Comparison of ENCODE assay signal across 8 cellular contexts in genomic region chr2:38462121-38462634, GRCh38.
DNase-seq lines count a peak whose midpoint lies in the region; ATAC-seq and TF ChIP-seq lines count a peak whose summit lies in the region.

No MANE protein-coding gene starts in this region.

- intact Hi-C loops in activated CD4-positive, alpha-beta memory T cell treated with anti-CD3 and anti-CD28 coated beads for 36 hours (cut with micrococcal nuclease), result loop anchor here (1.0 to 5.0 kb wide), 5 partner anchors 12 to 147 kb away; partner anchors contain the start of gene ATL2
- intact Hi-C loops in CD4-positive, alpha-beta T cell (cut with DNase I, micrococcal nuclease), result loop anchor here in 1 of 2 experiments (10.0 kb wide), 1 partner anchor 87 kb away; the partner anchor contains the start of gene ATL2

- no peaks in the 10 kb centered on the region for H3K9me3 ChIP-seq in CD4-positive, alpha-beta T cell (ENCODE audit: control insufficient read depth, low read length)

- peaks cover 9% of the 10 kb centered on the region for H3K4me1 Mint-ChIP-seq in activated CD4-positive, alpha-beta memory T cell treated with anti-CD3 and anti-CD28 coated beads for 36 hours (ENCODE audit: low read depth)
- H3K4me1 Mint-ChIP-seq in activated CD4-positive, alpha-beta memory T cell treated with anti-CD3 and anti-CD28 coated beads, Interleukin-2, amount 10 ng/mL, durations not matched to agents 7 days and 5 days, result peaks cover 7% of the 10 kb centered on the region
- peaks cover 8% of the 10 kb centered on the region for H3K4me1 Mint-ChIP-seq in activated T-cell treated with anti-CD3 and anti-CD28 coated beads, Interleukin-2, amount 50 U/mL, for 4 hours (ENCODE audit: low read depth)
- peaks cover 18% of the 10 kb centered on the region for H3K4me1 Mint-ChIP-seq in stimulated activated naive CD8-positive, alpha-beta T cell treated with anti-CD3 and anti-CD28 coated beads, Interleukin-15, amount 100 ng/mL, for 72 hours
- H3K4me1 Mint-ChIP-seq in CD4-positive, alpha-beta T cell (ENCODE audit: low read depth), result no peaks in the 10 kb centered on the region

- no peaks in the 10 kb centered on the region for H3K27me3 ChIP-seq in CD4-positive, alpha-beta T cell (ENCODE audit: control insufficient read depth, insufficient read depth, low read length)

- H3K27me3 Mint-ChIP-seq in activated CD4-positive, alpha-beta memory T cell treated with anti-CD3 and anti-CD28 coated beads for 36 hours, result peaks cover 11% of the 10 kb centered on the region
- peaks cover 14% of the 10 kb centered on the region for H3K27me3 Mint-ChIP-seq in activated CD4-positive, alpha-beta memory T cell treated with anti-CD3 and anti-CD28 coated beads, Interleukin-2, amount 10 ng/mL, durations not matched to agents 7 days and 5 days
- peaks cover 11% of the 10 kb centered on the region for H3K27me3 Mint-ChIP-seq in activated T-cell treated with anti-CD3 and anti-CD28 coated beads, Interleukin-2, amount 50 U/mL, for 4 hours (ENCODE audit: low read depth)
- peaks cover 24% of the 10 kb centered on the region for H3K27me3 Mint-ChIP-seq in stimulated activated naive CD8-positive, alpha-beta T cell treated with anti-CD3 and anti-CD28 coated beads, Interleukin-15, amount 100 ng/mL, for 72 hours
- no peaks in the 10 kb centered on the region for H3K27me3 Mint-ChIP-seq in CD4-positive, alpha-beta T cell

- no peak overlapping the region for H3K27ac ChIP-seq in CD4-positive, alpha-beta T cell (ENCODE audit: low read depth, low read length)

- H3K27ac Mint-ChIP-seq in activated CD4-positive, alpha-beta memory T cell treated with anti-CD3 and anti-CD28 coated beads for 36 hours, result no peak overlapping the region
- no peak overlapping the region for H3K27ac Mint-ChIP-seq in activated CD4-positive, alpha-beta memory T cell treated with anti-CD3 and anti-CD28 coated beads, Interleukin-2, amount 10 ng/mL, durations not matched to agents 7 days and 5 days
- peak overlapping the region in 1 of 2 donors; percentile 79 for H3K27ac Mint-ChIP-seq in stimulated activated naive CD8-positive, alpha-beta T cell treated with anti-CD3 and anti-CD28 coated beads, Interleukin-15, amount 100 ng/mL, for 72 hours
- no peak overlapping the region for H3K27ac Mint-ChIP-seq in CD4-positive, alpha-beta T cell

- peak; percentile 96 to 98 for ATAC-seq in activated T-cell treated with anti-CD3 and anti-CD28 coated beads, Interleukin-2, amount 50 U/mL, for 4 hours
- peak; percentile 89 for ATAC-seq in stimulated activated naive CD8-positive, alpha-beta T cell treated with anti-CD3 and anti-CD28 coated beads, Interleukin-15, amount 100 ng/mL, for 72 hours
- ATAC-seq in CD4-positive, alpha-beta T cell (ENCODE audit: poor library complexity), result no peak

- no peaks in the 10 kb centered on the region for H3K36me3 Mint-ChIP-seq in activated CD4-positive, alpha-beta memory T cell treated with anti-CD3 and anti-CD28 coated beads for 36 hours
- H3K36me3 Mint-ChIP-seq in activated CD4-positive, alpha-beta memory T cell treated with anti-CD3 and anti-CD28 coated beads, Interleukin-2, amount 10 ng/mL, durations not matched to agents 7 days and 5 days (ENCODE audit: low read depth), result no peaks in the 10 kb centered on the region
- H3K36me3 Mint-ChIP-seq in activated T-cell treated with anti-CD3 and anti-CD28 coated beads, Interleukin-2, amount 50 U/mL, for 4 hours (ENCODE audit: insufficient read depth), result no peaks in the 10 kb centered on the region
- no peaks in the 10 kb centered on the region for H3K36me3 Mint-ChIP-seq in CD4-positive, alpha-beta T cell (ENCODE audit: low read depth)

- CTCF ChIA-PET in activated CD4-positive, alpha-beta memory T cell treated with anti-CD3 and anti-CD28 coated beads for 36 hours (lab: Charles Lee), result interaction anchor here (1.0 to 1.4 kb wide), 3 partner anchors 46 to 386 kb away, joined by 4 to 6 read pairs (median 4); partner anchors contain the start of gene CYP1B1
- CTCF ChIA-PET in activated CD4-positive, alpha-beta memory T cell treated with anti-CD3 and anti-CD28 coated beads, Interleukin-2, amount 10 ng/mL, durations not matched to agents 7 days and 5 days (lab: Charles Lee), result interaction anchor here (0.7 kb wide), 1 partner anchor 370 kb away, joined by 4 read pairs; no protein-coding TSS in a partner anchor
- CTCF ChIA-PET in CD4-positive, alpha-beta T cell (lab: Charles Lee), result no interaction called here

- no peak for TF ChIP-seq CTCF in CD4-positive, alpha-beta T cell (IDR thresholded peaks at IDR 0.05)

- H3K4me3 Mint-ChIP-seq in activated CD4-positive, alpha-beta memory T cell treated with anti-CD3 and anti-CD28 coated beads for 36 hours, result no peak overlapping the region
- no peak overlapping the region for H3K4me3 Mint-ChIP-seq in activated CD4-positive, alpha-beta memory T cell treated with anti-CD3 and anti-CD28 coated beads, Interleukin-2, amount 10 ng/mL, durations not matched to agents 7 days and 5 days
- no peak overlapping the region for H3K4me3 Mint-ChIP-seq in activated T-cell treated with anti-CD3 and anti-CD28 coated beads, Interleukin-2, amount 50 U/mL, for 4 hours
- peak overlapping the region; percentile 31 to 32 for H3K4me3 Mint-ChIP-seq in stimulated activated naive CD8-positive, alpha-beta T cell treated with anti-CD3 and anti-CD28 coated beads, Interleukin-15, amount 100 ng/mL, for 72 hours
- no peak overlapping the region for H3K4me3 Mint-ChIP-seq in CD4-positive, alpha-beta T cell

- no peaks in the 10 kb centered on the region for H3K9me3 Mint-ChIP-seq in activated CD4-positive, alpha-beta memory T cell treated with anti-CD3 and anti-CD28 coated beads for 36 hours
- no peaks in the 10 kb centered on the region for H3K9me3 Mint-ChIP-seq in activated CD4-positive, alpha-beta memory T cell treated with anti-CD3 and anti-CD28 coated beads, Interleukin-2, amount 10 ng/mL, durations not matched to agents 7 days and 5 days
- H3K9me3 Mint-ChIP-seq in activated T-cell treated with anti-CD3 and anti-CD28 coated beads, Interleukin-2, amount 50 U/mL, for 4 hours, result no peaks in the 10 kb centered on the region
- H3K9me3 Mint-ChIP-seq in stimulated activated naive CD8-positive, alpha-beta T cell treated with anti-CD3 and anti-CD28 coated beads, Interleukin-15, amount 100 ng/mL, for 72 hours, result no peaks in the 10 kb centered on the region
- no peaks in the 10 kb centered on the region for H3K9me3 Mint-ChIP-seq in CD4-positive, alpha-beta T cell

- POLR2A ChIA-PET in activated CD4-positive, alpha-beta memory T cell treated with anti-CD3 and anti-CD28 coated beads for 36 hours (lab: Charles Lee), result interaction anchor here (0.5 to 2.0 kb wide), 3 partner anchors 12 to 97 kb away, joined by 3 to 14 read pairs (median 3); partner anchors contain the start of gene ATL2
- POLR2A ChIA-PET in activated CD4-positive, alpha-beta memory T cell treated with anti-CD3 and anti-CD28 coated beads, Interleukin-2, amount 10 ng/mL, durations not matched to agents 7 days and 5 days (lab: Charles Lee), result no interaction called here
- POLR2A ChIA-PET in CD4-positive, alpha-beta T cell (lab: Charles Lee), result no interaction called here

- peak; percentile 80 for DNase-seq in activated CD4-positive, alpha-beta memory T cell treated with anti-CD3 and anti-CD28 coated beads for 36 hours
- no peak for DNase-seq in activated CD4-positive, alpha-beta memory T cell treated with anti-CD3 and anti-CD28 coated beads, Interleukin-2, amount 10 ng/mL, durations not matched to agents 7 days and 5 days
- DNase-seq in activated T-cell treated with anti-CD3 and anti-CD28 coated beads, Interleukin-2, amount 50 U/mL, for 4 hours, result no peak
- peak; percentile 98 for DNase-seq in iris pigment epithelial cell (ENCODE audit: low read depth)
- peak; percentile 24 to 50 for DNase-seq in stimulated activated naive CD8-positive, alpha-beta T cell treated with anti-CD3 and anti-CD28 coated beads, Interleukin-15, amount 100 ng/mL, for 72 hours
- DNase-seq in NCI-H345 treated with DMSO at 0.1 percent for 48 hours (lab: John Stamatoyannopoulos, UW; ENCODE audit: unreplicated experiment), result no peak
- DNase-seq in CD4-positive, alpha-beta T cell, result no peak
- DNase-seq in SKM-1 treated with dmso at 0.1 percent for 144 hours (lab: John Stamatoyannopoulos, UW; ENCODE audit: unreplicated experiment), result no peak

Comparison
In these comparisons a context has a peak if more than half of its experiments do, and no peak if none do; other contexts are left out.
1. DNase-seq: peak in activated CD4-positive, alpha-beta memory T cell treated with anti-CD3 and anti-CD28 coated beads for 36 hours (single experiment), iris pigment epithelial cell (single experiment) and stimulated activated naive CD8-positive, alpha-beta T cell treated with anti-CD3 and anti-CD28 coated beads, Interleukin-15, amount 100 ng/mL, for 72 hours (2 of 2); none in activated CD4-positive, alpha-beta memory T cell treated with anti-CD3 and anti-CD28 coated beads, Interleukin-2, amount 10 ng/mL, durations not matched to agents 7 days and 5 days (single experiment), activated T-cell treated with anti-CD3 and anti-CD28 coated beads, Interleukin-2, amount 50 U/mL, for 4 hours (single experiment), NCI-H345 treated with DMSO at 0.1 percent for 48 hours (single experiment), CD4-positive, alpha-beta T cell (0 of 10) and SKM-1 treated with dmso at 0.1 percent for 144 hours (single experiment).
2. H3K4me3 Mint-ChIP-seq: peak in stimulated activated naive CD8-positive, alpha-beta T cell treated with anti-CD3 and anti-CD28 coated beads, Interleukin-15, amount 100 ng/mL, for 72 hours (2 of 2); none in activated CD4-positive, alpha-beta memory T cell treated with anti-CD3 and anti-CD28 coated beads for 36 hours (single experiment), activated CD4-positive, alpha-beta memory T cell treated with anti-CD3 and anti-CD28 coated beads, Interleukin-2, amount 10 ng/mL, durations not matched to agents 7 days and 5 days (single experiment), activated T-cell treated with anti-CD3 and anti-CD28 coated beads, Interleukin-2, amount 50 U/mL, for 4 hours (single experiment) and CD4-positive, alpha-beta T cell (single experiment).